ENCODE assay signal across 11 cellular contexts in the genomic region with DNA sequence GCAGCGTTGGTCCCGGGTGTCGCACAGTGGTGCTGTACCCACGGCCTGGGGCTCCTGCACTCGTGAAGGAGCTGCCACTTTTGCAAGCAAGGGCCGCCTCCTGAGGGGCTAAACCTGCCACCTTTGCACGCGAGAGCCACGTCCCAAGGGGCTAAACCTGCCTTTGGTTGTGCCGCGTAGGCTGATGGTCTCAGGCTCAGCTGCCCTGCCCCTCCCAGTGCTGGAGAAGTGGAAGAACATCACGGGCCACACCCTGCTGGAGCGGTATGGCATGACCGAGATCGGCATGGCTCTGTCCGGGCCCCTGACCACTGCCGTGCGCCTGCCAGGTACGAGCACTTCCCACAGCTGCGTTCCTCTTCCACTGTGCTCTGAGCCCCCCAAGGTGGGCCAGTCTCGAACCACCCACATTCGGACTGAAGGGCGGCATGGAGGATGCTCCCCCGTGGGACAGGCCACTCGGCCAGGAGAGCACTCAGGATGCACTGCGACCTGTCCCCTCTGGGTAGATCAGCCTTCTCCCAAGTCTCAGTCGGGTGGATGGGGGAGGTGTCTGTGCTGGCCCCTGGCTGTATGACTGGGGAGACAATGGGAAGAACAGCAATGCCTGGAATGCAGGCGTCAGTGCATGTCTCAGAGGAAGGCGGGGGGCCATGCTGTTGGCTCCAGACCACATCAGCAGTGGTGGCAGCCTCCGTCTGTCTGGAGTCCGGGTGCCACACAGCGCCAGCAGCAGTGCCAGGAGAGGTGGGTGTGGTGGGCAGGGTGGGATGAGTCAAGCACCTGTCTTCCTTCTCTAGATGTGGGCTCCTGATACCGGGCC. TPM values are rescaled to one million over a fixed set of nuclear protein-coding genes. Genes with fewer than 3 reads are reported as not detected.
DNase-seq lines count a peak whose midpoint lies in the region; ATAC-seq, FAIRE-seq and TF ChIP-seq lines count a peak whose summit lies in the region.
"Had no signal": no experiment of that assay in that cellular context is flagged by ENCODE, and none has a peak within 500 bp of the region (broad histone marks: within the 10 kb centered on the region; RNA-seq: fewer than 3 reads in every experiment).

No MANE protein-coding gene starts in this region.

- no peak overlapping the region for H2AFZ ChIP-seq in GM23248

- no peak for TF ChIP-seq CTCF in endodermal cell (conservative IDR thresholded peaks at IDR 0.05)

- peak overlapping the region; percentile 88 for H3K4me3 Mint-ChIP-seq in T-helper 1 cell treated with Interleukin-12 subunit alpha and Interleukin-12 subunit beta and Interleukin-4 antibody, amounts not matched to agents 30 μg/mL and 1 μg/mL, for 36 hours
- H3K4me3 Mint-ChIP-seq in endodermal cell = no peak overlapping the region

- no peaks in the 10 kb centered on the region for H4K20me1 ChIP-seq in GM23248 (ENCODE audit: insufficient read depth)

- H3F3A ChIP-seq in GM23248 (ENCODE audit: insufficient read depth) = no peaks in the 10 kb centered on the region

- ATAC-seq in HG03378 (IDR thresholded peaks at IDR 0.05; ENCODE audit: unreplicated experiment) = no peak

- H3K4me1 ChIP-seq in endodermal cell (ENCODE audit: control insufficient read depth, insufficient read depth, low read length) (peaks cover 10% of the 10 kb centered on the region), GM23248 (ENCODE audit: insufficient read depth) (no peaks in the 10 kb centered on the region)

- H3K27me3 Mint-ChIP-seq in T-helper 1 cell treated with Interleukin-12 subunit alpha and Interleukin-12 subunit beta and Interleukin-4 antibody, amounts not matched to agents 30 μg/mL and 1 μg/mL, for 36 hours (ENCODE audit: low read depth) = no peaks in the 10 kb centered on the region
- no peaks in the 10 kb centered on the region for H3K27me3 Mint-ChIP-seq in endodermal cell (ENCODE audit: insufficient read depth)

- FAIRE-seq in GM18507 (lab: Jason Lieb, UNC) = peak; percentile 56

- no peaks in the 10 kb centered on the region for H3K9me3 Mint-ChIP-seq in T-helper 1 cell treated with Interleukin-12 subunit alpha and Interleukin-12 subunit beta and Interleukin-4 antibody, amounts not matched to agents 30 μg/mL and 1 μg/mL, for 36 hours
- H3K9me3 Mint-ChIP-seq in endodermal cell = no peaks in the 10 kb centered on the region

- no peak overlapping the region for H3K4me3 ChIP-seq in endodermal cell (ENCODE audit: low read length)
- peak overlapping the region in 2 of 7 experiments; percentile 4 to 6 for H3K4me3 ChIP-seq in skin epidermis
- no peak overlapping the region for H3K4me3 ChIP-seq in GM23248

- H3K9me3 ChIP-seq in endodermal cell (ENCODE audit: control insufficient read depth, low read length) (no peaks in the 10 kb centered on the region), GM23248 (ENCODE audit: low read depth) (no peaks in the 10 kb centered on the region)

- 87 to 88% methylated on average over 30 to 33 of the region's 33 CpGs for WGBS in endodermal cell (ENCODE audit: insufficient coverage in 1 of 2, insufficient read length in 1 of 2), 2 experiments
- 92 to 96% methylated on average over 31 to 33 of the region's 33 CpGs for WGBS in GM23248 (ENCODE audit: low coverage in 1 of 2, low lambda C conversion rate in 2 of 2, missing lambda C conversion rate in 2 of 2), 2 experiments

- H3K36me3 ChIP-seq in endodermal cell (ENCODE audit: control insufficient read depth, insufficient read depth, low read length) (peaks cover 56% of the 10 kb centered on the region), GM23248 (ENCODE audit: low read depth) (peaks cover 6% of the 10 kb centered on the region; the same call in 1 of the 2 replicates)

- H3K4me1 Mint-ChIP-seq in T-helper 1 cell treated with Interleukin-12 subunit alpha and Interleukin-12 subunit beta and Interleukin-4 antibody, amounts not matched to agents 30 μg/mL and 1 μg/mL, for 36 hours (ENCODE audit: low read depth) = peaks cover 32% of the 10 kb centered on the region
- H3K4me1 Mint-ChIP-seq in endodermal cell = no peaks in the 10 kb centered on the region

- no peak overlapping the region for H3K27ac ChIP-seq in endodermal cell (ENCODE audit: low read depth, low read length)
- H3K27ac ChIP-seq in skin epidermis = peak overlapping the region in 18 of 21 experiments; percentile 18 to 91 (median 74)
- H3K27ac ChIP-seq in GM23248 = no peak overlapping the region

- in situ Hi-C loops in GM23248 (cut with MboI) = no loop called here

- H3K36me3 Mint-ChIP-seq in T-helper 1 cell treated with Interleukin-12 subunit alpha and Interleukin-12 subunit beta and Interleukin-4 antibody, amounts not matched to agents 30 μg/mL and 1 μg/mL, for 36 hours (ENCODE audit: low read depth) = peaks cover 38% of the 10 kb centered on the region
- peaks cover 44% of the 10 kb centered on the region for H3K36me3 Mint-ChIP-seq in endodermal cell (ENCODE audit: low read depth)

- DNase-seq in GM18507 (ENCODE audit: extremely low spot score, insufficient read length, low read depth) (no peak), endodermal cell (peak; percentile 73), NK-92 (lab: John Stamatoyannopoulos, UW; ENCODE audit: unreplicated experiment) (no peak), GM23248 (no peak), NCI-H774 (lab: John Stamatoyannopoulos, UW) (no peak)

- H3K9me2 ChIP-seq in GM23248 (ENCODE audit: insufficient read depth) = no peaks in the 10 kb centered on the region

- H3K27me3 ChIP-seq in endodermal cell (ENCODE audit: control insufficient read depth, insufficient read depth, low read length, poor library complexity, severe bottlenecking) = no peaks in the 10 kb centered on the region
- no peaks in the 10 kb centered on the region for H3K27me3 ChIP-seq in GM23248 (replicated peaks; ENCODE audit: insufficient read depth)

- H3K9ac ChIP-seq in endodermal cell (ENCODE audit: extremely low read depth, low read length, poor library complexity, severe bottlenecking) (peak overlapping the region; percentile 11), GM23248 (no peak overlapping the region)

- no peak overlapping the region for H3K4me2 ChIP-seq in GM23248 (ENCODE audit: unreplicated experiment)

- no peaks in the 10 kb centered on the region for H3K79me2 ChIP-seq in GM23248 (ENCODE audit: insufficient read depth)

- H3K27ac Mint-ChIP-seq in T-helper 1 cell treated with Interleukin-12 subunit alpha and Interleukin-12 subunit beta and Interleukin-4 antibody, amounts not matched to agents 30 μg/mL and 1 μg/mL, for 36 hours = peak overlapping the region; percentile 98
- peak overlapping the region; percentile 79 for H3K27ac Mint-ChIP-seq in endodermal cell

RNA-seq across cellular contexts. Expression of a gene that starts 20.7 kb away (rescaled TPM):
- 10 to 100 TPM; 34.8 to 35.5 TPM for total RNA-seq in endodermal cell
- 16.8 TPM for polyA plus RNA-seq in endodermal cell (2013, experiment 1 of 2)
- polyA plus RNA-seq in endodermal cell (2013, experiment 2 of 2) = 16.0 TPM
- total RNA-seq in GM23248 (2014; rRNA removed; shearing (Covaris generic)) = 17.1 and 26.7 TPM in 2 replicates
- polyA plus RNA-seq in GM23248 (2016; fragmentation: Nextera tagmentation; extraction: Ambion mirVana) = 15.2 and 15.9 TPM in 2 replicates

RNA-seq across cellular contexts. Expression of a gene that starts 57.2 kb away (rescaled TPM):
- under 1 TPM; 0.11 to 0.15 TPM for total RNA-seq in endodermal cell
- 0.89 TPM for polyA plus RNA-seq in endodermal cell (2013, experiment 1 of 2)
- 0.70 TPM for polyA plus RNA-seq in endodermal cell (2013, experiment 2 of 2)
- not detected in 2 replicates for total RNA-seq in GM23248 (2014; rRNA removed; shearing (Covaris generic))
- 0.06 TPM in 2 replicates for polyA plus RNA-seq in GM23248 (2016; fragmentation: Nextera tagmentation; extraction: Ambion mirVana)
- total RNA-seq: epithelial cell of proximal tubule; subcutaneous adipose tissue; T-helper 2 cell treated with Interferon-gamma antibody and Interleukin-4, amounts not matched to agents 100 ng/mL and 5 ng/mL, for 36 hours had no signal

Comparison
In these comparisons a context has a peak if more than half of its experiments do, and no peak if none do; other contexts are left out.
1. H3K27ac ChIP-seq: peak in skin epidermis (18 of 21); none in endodermal cell (single experiment) and GM23248 (single experiment).